In the genomic region with DNA sequence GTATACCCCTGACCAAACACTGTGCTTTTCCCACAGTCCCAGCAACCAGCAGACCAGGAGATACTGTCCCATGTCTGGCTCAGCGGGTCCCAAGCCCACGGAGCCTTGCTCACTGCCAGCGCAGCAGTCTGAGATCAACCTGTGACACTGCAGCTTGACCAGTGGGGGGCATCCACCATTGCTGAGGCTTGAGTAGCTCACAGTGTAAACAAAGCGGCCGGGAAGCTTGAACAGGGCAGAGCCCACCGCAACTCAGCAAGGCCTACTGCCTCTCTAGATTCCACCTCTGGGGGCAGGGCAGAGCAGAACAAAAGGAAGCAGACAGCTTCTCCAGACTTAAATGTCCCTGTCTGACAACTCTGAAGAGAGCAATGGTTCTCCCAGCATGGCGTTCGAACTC, we compare ENCODE assay signal across 20 cellular contexts. TPM values are rescaled to one million over a fixed set of nuclear protein-coding genes. Genes with fewer than 3 reads are reported as not detected.
DNase-seq lines count a peak whose midpoint lies in the region; ATAC-seq and TF ChIP-seq lines count a peak whose summit lies in the region.
"Had no signal": no experiment of that assay in that cellular context is flagged by ENCODE, and none has a peak within 500 bp of the region (broad histone marks: within the 10 kb centered on the region; RNA-seq: fewer than 3 reads in every experiment).

No MANE protein-coding gene starts in this region.

- peaks cover 12% of the 10 kb centered on the region for H3K36me3 ChIP-seq in brain microvascular endothelial cell (replicated peaks)

- H3K36me3 Mint-ChIP-seq in neural crest cell (ENCODE audit: low read depth) = peaks cover 69% of the 10 kb centered on the region
- H3K36me3 Mint-ChIP-seq: natural killer cell had no signal

- no peaks in the 10 kb centered on the region for H3K4me1 Mint-ChIP-seq in neural crest cell
- H3K4me1 Mint-ChIP-seq: natural killer cell had no signal

- no peaks in the 10 kb centered on the region for H3K27me3 ChIP-seq in brain microvascular endothelial cell (replicated peaks)
- H3K27me3 ChIP-seq: hepatocyte, vagina had no signal

- ATAC-seq in activated CD4-positive, CD25-positive, alpha-beta regulatory T cell treated with anti-CD3 and anti-CD28 coated beads, Interleukin-2, amount 50 U/mL, for 24 hours = no peak
- ATAC-seq in GM21786 (IDR thresholded peaks at IDR 0.05; ENCODE audit: unreplicated experiment) = no peak
- ATAC-seq: natural killer cell had no signal

- H3K27me3 Mint-ChIP-seq in neural crest cell (ENCODE audit: low read depth) = no peaks in the 10 kb centered on the region

- peak overlapping the region; percentile 43 for H3K27ac Mint-ChIP-seq in neural crest cell (ENCODE audit: unreplicated experiment)
- H3K27ac Mint-ChIP-seq: natural killer cell had no signal

- H3K4me3 Mint-ChIP-seq in neural crest cell = no peak overlapping the region
- H3K4me3 Mint-ChIP-seq: natural killer cell had no signal

- in situ Hi-C loops in brain microvascular endothelial cell (cut with HindIII; ENCODE audit: low pct_ligation_motif_present, low sequenced_read_pairs) = no loop called here

- H3K9me3 Mint-ChIP-seq in neural crest cell = peaks cover 23% of the 10 kb centered on the region

- H3K4me3 ChIP-seq in brain microvascular endothelial cell (ENCODE audit: low read depth, low read length) = no peak overlapping the region
- H3K4me3 ChIP-seq: hepatocyte, vagina had no signal

- TF ChIP-seq CTCF in brain microvascular endothelial cell (IDR thresholded peaks at IDR 0.05; ENCODE audit: low read depth, low read length, missing control alignments) (peak; percentile 11), neural crest cell (conservative IDR thresholded peaks at IDR 0.05) (peak; percentile 23)

- DNase-seq in ELR (ENCODE audit: low read depth) (peak; percentile 16), HuH-7 (ENCODE audit: low spot score) (peak; percentile 4), brain microvascular endothelial cell (no peak), neural crest cell (ENCODE audit: low read depth, low spot score) (no peak), T1000 (lab: John Stamatoyannopoulos, UW) (no peak)
- DNase-seq: activated CD4-positive, alpha-beta T cell treated with anti-CD3 and anti-CD28 coated beads, Interleukin-2, amount 50 U/mL, for 1 hour; activated gamma-delta T cell treated with Interleukin-2 at 50 U/mL for 16 hours; cerebellar nuclear complex; COR-L47; KG1; natural killer cell; NCI-H1105; NCI-H748 treated with DMSO at 0.1 percent for 48 hours; stimulated activated CD4-positive, alpha-beta T cell treated with anti-CD3 and anti-CD28 coated beads, Interleukin-2, amount 100 ng/mL, for 48 hours had no signal

- no peak overlapping the region for H3K27ac ChIP-seq in brain microvascular endothelial cell
- H3K27ac ChIP-seq: hepatocyte, HL-60, vagina had no signal

RNA-seq across cellular contexts. Expression of gene SLC10A6, which starts 58.1 kb away (rescaled TPM):
- total RNA-seq in neural crest cell = not detected in 2 replicates
- total RNA-seq: natural killer cell, RPMI7951 had no signal

Comparison
In these comparisons a context has a peak if more than half of its experiments do, and no peak if none do; other contexts are left out.
1. DNase-seq: peak in ELR (single experiment) and HuH-7 (single experiment); none in brain microvascular endothelial cell (single experiment), neural crest cell (single experiment) and T1000 (single experiment).